Comparison of ENCODE assay signal across 9 cellular contexts in genomic region chr1:154191990-154192450, GRCh38. TPM values are rescaled to one million over a fixed set of nuclear protein-coding genes. Genes with fewer than 3 reads are reported as not detected.
A peak's percentile ranks its signal among the peaks of the same experiment; 100 is the strongest.
DNase-seq lines count a peak whose midpoint lies in the region; ATAC-seq and TF ChIP-seq lines count a peak whose summit lies in the region.
"Had no signal": no experiment of that assay in that cellular context is flagged by ENCODE, and none has a peak within 500 bp of the region (broad histone marks: within the 10 kb centered on the region; RNA-seq: fewer than 3 reads in every experiment).

Gene TPM3, minus strand, starts transcription at chr1:154192100. Its CDS starts 82 bp downstream, at chr1:154192018.

- H3K27ac ChIP-seq in GM23248: no peak within 1 kb of the TSS

- H3K36me3 ChIP-seq in GM23248 (ENCODE audit: low read depth): no peaks in the 10 kb centered on the region

- DNase-seq in GM23248 (no peak), SIG-M5 treated with dmso at 0.1 percent for 504 hours (lab: John Stamatoyannopoulos, UW; ENCODE audit: unreplicated experiment) (peak; percentile 99), fibroblast of villous mesenchyme (ENCODE audit: low read depth) (no peak), osteocyte (ENCODE audit: extremely low spot score, unreplicated experiment) (no peak), inferior parietal cortex (ENCODE audit: extremely low spot score) (no peak)
- DNase-seq: SW 1271 had no signal

- no peak within 1 kb of the TSS for H3K9ac ChIP-seq in GM23248

- H3K27me3 Mint-ChIP-seq in osteocyte (ENCODE audit: unreplicated experiment): peaks cover 51% of the 10 kb centered on the region

- H2AFZ ChIP-seq in GM23248: no peak within 1 kb of the TSS

- no peak within 1 kb of the TSS for H3K4me3 ChIP-seq in GM23248
- no peak within 1 kb of the TSS for H3K4me3 ChIP-seq in fibroblast of villous mesenchyme (ENCODE audit: low read depth, low read length)

- no peaks in the 10 kb centered on the region for H3K27me3 ChIP-seq in GM23248 (replicated peaks; ENCODE audit: insufficient read depth)

- ATAC-seq in HG02763 (IDR thresholded peaks at IDR 0.05; ENCODE audit: unreplicated experiment) (no peak), HG03039 (IDR thresholded peaks at IDR 0.05; ENCODE audit: unreplicated experiment) (no peak), GM18517 (IDR thresholded peaks at IDR 0.05; ENCODE audit: unreplicated experiment) (no peak)

- peak within 1 kb of the TSS; percentile 2 for H3K27ac Mint-ChIP-seq in osteocyte (ENCODE audit: unreplicated experiment)

- H3K9me3 Mint-ChIP-seq in osteocyte (ENCODE audit: unreplicated experiment): no peaks in the 10 kb centered on the region

- no peak within 1 kb of the TSS for H3K4me3 Mint-ChIP-seq in osteocyte (ENCODE audit: unreplicated experiment)

- no peaks in the 10 kb centered on the region for H3K36me3 Mint-ChIP-seq in osteocyte (ENCODE audit: unreplicated experiment)

- whole genome bisulfite sequencing in GM23248 (ENCODE audit: low coverage in 1 of 2, low lambda C conversion rate in 2 of 2, missing lambda C conversion rate in 2 of 2), 2 experiments: 0 to 4% methylated on average over 1 of the region's 1 CpG

- H3F3A ChIP-seq in GM23248 (ENCODE audit: insufficient read depth): no peaks in the 10 kb centered on the region

- H3K9me3 ChIP-seq in GM23248 (ENCODE audit: low read depth): no peaks in the 10 kb centered on the region

- H3K4me1 Mint-ChIP-seq in osteocyte (ENCODE audit: unreplicated experiment): peaks cover 13% of the 10 kb centered on the region

- no peaks in the 10 kb centered on the region for H3K9me2 ChIP-seq in GM23248 (ENCODE audit: insufficient read depth)

- H3K79me2 ChIP-seq in GM23248 (ENCODE audit: insufficient read depth): no peaks in the 10 kb centered on the region

- no peak within 1 kb of the TSS for H3K4me2 ChIP-seq in GM23248 (ENCODE audit: unreplicated experiment)

- H4K20me1 ChIP-seq in GM23248 (ENCODE audit: insufficient read depth): no peaks in the 10 kb centered on the region

- peaks cover 6% of the 10 kb centered on the region; the same call in 1 of the 2 replicates for H3K4me1 ChIP-seq in GM23248 (ENCODE audit: insufficient read depth)

- TF ChIP-seq CTCF in fibroblast of villous mesenchyme (IDR thresholded peaks at IDR 0.05; ENCODE audit: insufficient read depth, low read depth, low read length) (no peak), osteocyte (IDR thresholded peaks at IDR 0.05) (no peak)

- in situ Hi-C loops in GM23248 (cut with MboI): no loop called here

RNA-seq across cellular contexts. Expression of gene TPM3, which starts in this region (rescaled TPM):
- 578 and 599 TPM in 2 replicates for total RNA-seq in GM23248 (2014; rRNA removed; shearing (Covaris generic))
- 557 and 570 TPM in 2 replicates for polyA plus RNA-seq in GM23248 (2016; fragmentation: Nextera tagmentation; extraction: Ambion mirVana)
- 333 and 503 TPM in 2 replicates for total RNA-seq in fibroblast of villous mesenchyme
- total RNA-seq in osteocyte: 194 TPM in 2 replicates
